ENCODE assay signal across 7 cellular contexts in genomic region chr4:26359511-26359910, GRCh38. TPM values are rescaled to one million over a fixed set of nuclear protein-coding genes. Genes with fewer than 3 reads are reported as not detected.
DNase-seq lines count a peak whose midpoint lies in the region; ATAC-seq and TF ChIP-seq lines count a peak whose summit lies in the region.
"Not testable (repeated sequence)": the region's sequence is repeated elsewhere in the genome, so short reads cannot be mapped to it uniquely, and the experiment has no call there.

No MANE protein-coding gene starts in this region.

- H3K4me1 ChIP-seq in ES-I3 (ENCODE audit: insufficient read depth, low read length); endocrine pancreas (ENCODE audit: control insufficient read depth, insufficient read depth, low read length): not testable (repeated sequence)

- DNase-seq in H7 (peak; percentile 51), NCI-H69 (lab: John Stamatoyannopoulos, UW) (peak; percentile 38)
- not testable (repeated sequence) for DNase-seq in left cardiac atrium; kidney epithelial cell (ENCODE audit: low read depth); sciatic nerve (ENCODE audit: low spot score)

- H3K4me3 ChIP-seq in H7 (ENCODE audit: insufficient read depth, low read depth, low read length) (peak overlapping the region; percentile 12; the same call in 1 of the 2 replicates), endocrine pancreas (ENCODE audit: control insufficient read depth, insufficient read depth, low read length) (peak overlapping the region; percentile 52), kidney epithelial cell (ENCODE audit: low read depth, low read length) (peak overlapping the region; percentile 4)

- H3K9ac ChIP-seq in ES-I3 (ENCODE audit: low read depth, low read length) = peak overlapping the region; percentile 25; the same call in 1 of the 2 replicates
- not testable (repeated sequence) for H3K9ac ChIP-seq in endocrine pancreas (ENCODE audit: control insufficient read depth, insufficient read depth, low read length)

- TF ChIP-seq CTCF in kidney epithelial cell (IDR thresholded peaks at IDR 0.05; ENCODE audit: insufficient read depth, low read length, poor library complexity, severe bottlenecking) = not testable (repeated sequence)

- H3K36me3 ChIP-seq in ES-I3 (ENCODE audit: insufficient read depth, low read length); H7 (replicated peaks; ENCODE audit: control insufficient read depth, insufficient read depth, low read length); endocrine pancreas (ENCODE audit: control insufficient read depth, insufficient read depth, low read length); kidney epithelial cell (ENCODE audit: control insufficient read depth, insufficient read depth, low read length): not testable (repeated sequence)

- H3K27me3 ChIP-seq in H7 (ENCODE audit: control insufficient read depth, insufficient read depth, low read length); endocrine pancreas (ENCODE audit: control insufficient read depth, insufficient read depth, low read length); kidney epithelial cell (ENCODE audit: control insufficient read depth, insufficient read depth, low read length): not testable (repeated sequence)

- intact Hi-C loops in left cardiac atrium (cut with DNase I); sciatic nerve (cut with DNase I): not testable (repeated sequence)

- not testable (repeated sequence) for H3K9me3 ChIP-seq in ES-I3 (ENCODE audit: control insufficient read depth, insufficient read depth, low read length); endocrine pancreas (ENCODE audit: control insufficient read depth, low read length)

- ATAC-seq in left cardiac atrium (peak; percentile 53 to 61), sciatic nerve (peak; percentile 73)

RNA-seq across cellular contexts. Expression of gene RBPJ, which starts 38.7 kb away (rescaled TPM):
- 65.4 and 103 TPM in 2 replicates for total RNA-seq in H7 (2014; rRNA removed; shearing (Covaris generic))
- total RNA-seq in left cardiac atrium = 10 to 100 TPM; 49.6 to 63.5 TPM
- 29.7 and 82.2 TPM in 2 replicates for total RNA-seq in kidney epithelial cell
- total RNA-seq in sciatic nerve = 117 TPM
